8 cellular contexts compared by ENCODE assay signal in genomic region chr3:152071924-152072323, GRCh38.
A peak's percentile ranks its signal among the peaks of the same experiment; 100 is the strongest.
DNase-seq lines count a peak whose midpoint lies in the region; ATAC-seq, FAIRE-seq and TF ChIP-seq lines count a peak whose summit lies in the region.

No MANE protein-coding gene starts in this region.

- TF ChIP-seq POLR2A in HepG2 (IDR thresholded peaks at IDR 0.05; ENCODE audit: insufficient read depth in 1 of 2, low read depth in 2 of 2, low read length in 2 of 2) = no peak
- no peak for TF ChIP-seq POLR2A in sigmoid colon (IDR thresholded peaks at IDR 0.05)

- CTCF ChIA-PET in HepG2 (lab: Yijun Ruan, JAX; ENCODE audit: low intra/inter-chr PET ratio, low total read pairs) = no interaction called here

- TF ChIP-seq CTCF in GM12865 (IDR thresholded peaks at IDR 0.05; ENCODE audit: insufficient read depth, low read depth, low read length, missing control alignments) (peak; percentile 39), brain (conservative IDR thresholded peaks at IDR 0.05) (peak; percentile 52 to 59), HepG2 (CRISPR knock-in tag; IDR thresholded peaks at IDR 0.05) (peak; percentile 54), sigmoid colon (IDR thresholded peaks at IDR 0.05) (peak in 1 of 4 experiments; percentile 27)

- H3K4me3 ChIP-seq in GM12865 (ENCODE audit: low read depth, low read length) (no peak overlapping the region), HepG2 (replicated peaks in 1 of 3; ENCODE audit: insufficient read depth in 1 of 3, low read depth in 2 of 3, low read length in 3 of 3) (no peak overlapping the region), sigmoid colon (no peak overlapping the region)

- 0% methylated on average over 1 of the region's 1 CpG for WGBS in HepG2 (ENCODE audit: low lambda C conversion rate)
- WGBS in sigmoid colon, 2 donors = 65 to 69% methylated on average over 1 of the region's 1 CpG

- no peak overlapping the region for H2AFZ ChIP-seq in HepG2 (ENCODE audit: low read length)

- no peak overlapping the region for H3K27ac Mint-ChIP-seq in brain

- ATAC-seq in HepG2 (peak; percentile 77), GM19023 (IDR thresholded peaks at IDR 0.05; ENCODE audit: unreplicated experiment) (no peak)

- H3K4me2 ChIP-seq in HepG2 (ENCODE audit: low read depth, low read length) = no peak overlapping the region

- H3K27ac ChIP-seq in HepG2 (ENCODE audit: extremely low read length, insufficient read depth, low read length) (no peak overlapping the region), sigmoid colon (no peak overlapping the region)

- H3K9me3 ChIP-seq in HepG2 (ENCODE audit: low read length) (no peaks in the 10 kb centered on the region), sigmoid colon (no peaks in the 10 kb centered on the region)

- H3K36me3 ChIP-seq in HepG2 (replicated peaks in 1 of 2; ENCODE audit: control insufficient read depth in 1 of 2, insufficient read depth in 2 of 2, low read length in 2 of 2) (no peaks in the 10 kb centered on the region), sigmoid colon (no peaks in the 10 kb centered on the region)

- no peak overlapping the region for H3K9ac ChIP-seq in HepG2 (ENCODE audit: insufficient read depth, low read depth, low read length)

- no TSS peak for BruUV-seq in HepG2 (replicated peaks; lab: Mats Ljungman, UMichigan)

- no peaks in the 10 kb centered on the region for H3K27me3 Mint-ChIP-seq in brain

- H4K20me1 ChIP-seq in HepG2 (ENCODE audit: insufficient read depth, low read length) = no peaks in the 10 kb centered on the region

- FAIRE-seq in HepG2 (lab: Jason Lieb, UNC) = no peak

- H3K9me3 Mint-ChIP-seq in brain = peaks cover 0 to 11% (median 7%) of the 10 kb centered on the region in 5 experiments

- no peaks in the 10 kb centered on the region for H3K36me3 Mint-ChIP-seq in brain

- no peaks in the 10 kb centered on the region for H3K4me1 Mint-ChIP-seq in brain

- intact Hi-C loops in HepG2 (cut with micrococcal nuclease; ENCODE audit: unreplicated experiment) (loop anchor here (1.0 kb wide), 3 partner anchors 372 to 452 kb away; no protein-coding TSS in a partner anchor), sigmoid colon (cut with DNase I) (loop anchor here (5.0 kb wide), 1 partner anchor 375 kb away; no protein-coding TSS in a partner anchor)

- TF ChIP-seq EP300 in HepG2 (IDR thresholded peaks at IDR 0.05; ENCODE audit: low read depth in 2 of 2, low read length in 2 of 2) (no peak), HepG2 (CRISPR knock-in tag; IDR thresholded peaks at IDR 0.05; ENCODE audit: borderline replicate concordance) (no peak), sigmoid colon (IDR thresholded peaks at IDR 0.05) (no peak)

- peak; percentile 64 for DNase-seq in AG08395 (ENCODE audit: low spot score)
- DNase-seq in GM12865 (ENCODE audit: low read depth) = peak; percentile 57
- peak; percentile 74 for DNase-seq in MV-4-11 (lab: John Stamatoyannopoulos, UW)
- DNase-seq in HepG2 (ENCODE audit: low spot score) = peak; percentile 19
- no peak for DNase-seq in T1000 (lab: John Stamatoyannopoulos, UW)
- no peak for DNase-seq in sigmoid colon

- no peaks in the 10 kb centered on the region for H3K4me1 ChIP-seq in HepG2 (ENCODE audit: insufficient read depth, low read length)
- peaks cover 0 to 20% (median 5%) of the 10 kb centered on the region in 4 donors for H3K4me1 ChIP-seq in sigmoid colon

- H3K27me3 ChIP-seq in HepG2 (ENCODE audit: control insufficient read depth in 1 of 2, insufficient read depth in 2 of 2, low read length in 2 of 2) (no peaks in the 10 kb centered on the region), sigmoid colon (no peaks in the 10 kb centered on the region)

- POLR2A ChIA-PET in HepG2 (lab: Yijun Ruan, JAX) = no interaction called here

- H3K4me3 Mint-ChIP-seq in brain = no peak overlapping the region

- no peak for TF ChIP-seq RAD21 in HepG2 (CRISPR knock-in tag; IDR thresholded peaks at IDR 0.05)

- no peaks in the 10 kb centered on the region for H3K79me2 ChIP-seq in HepG2 (ENCODE audit: insufficient read depth, low read length)

- in situ Hi-C loops in HepG2 (cut with HindIII; ENCODE audit: extremely low pct_ligation_motif_present, low pct_unique_long_range_greater_than_20kb) = no loop called here

TF ChIP-seq in HepG2, 621 proteins besides CTCF, POLR2A, EP300 and RAD21:
- no peak for TF ChIP-seq BRD4 (CRISPR knock-in tag; IDR thresholded peaks at IDR 0.05)
- peak; percentile 64 for TF ChIP-seq STAG1 (CRISPR knock-in tag; IDR thresholded peaks at IDR 0.05)
- 0 out of 2 replicates have a peak, but pooled peaks have one; percentile 6 for TF ChIP-seq SMC3 (IDR thresholded peaks at IDR 0.05; ENCODE audit: low read length)

Comparison
In these comparisons a context has a peak if more than half of its experiments do, and no peak if none do; other contexts are left out.
1. DNase-seq: peak in AG08395 (single experiment), GM12865 (single experiment), MV-4-11 (single experiment) and HepG2 (single experiment); none in T1000 (single experiment) and sigmoid colon (single experiment).